Comparison of ENCODE assay signal across 1 cellular context in genomic region chr1:176954242-176954641, GRCh38.
TF ChIP-seq lines count a peak whose summit lies in the region.

No MANE protein-coding gene starts in this region.

TF ChIP-seq in liver, 16 proteins besides CTCF, POLR2A, EP300 and RAD21 (continued from another document):
- TF ChIP-seq REST (IDR thresholded peaks at IDR 0.05) (no peak), RXRA (IDR thresholded peaks at IDR 0.05) (no peak), HNF4A (conservative IDR thresholded peaks at IDR 0.05) (no peak), FOXA2 (IDR thresholded peaks at IDR 0.05) (no peak), HNF4G (IDR thresholded peaks at IDR 0.05) (no peak), ZBTB33 (IDR thresholded peaks at IDR 0.05) (no peak), GABPA (IDR thresholded peaks at IDR 0.05 in 1 of 2, conservative IDR thresholded peaks at IDR 0.05 in 1 of 2) (no peak), MAX (IDR thresholded peaks at IDR 0.05) (no peak)
